Comparison of ENCODE assay signal across 8 cellular contexts in the genomic region with DNA sequence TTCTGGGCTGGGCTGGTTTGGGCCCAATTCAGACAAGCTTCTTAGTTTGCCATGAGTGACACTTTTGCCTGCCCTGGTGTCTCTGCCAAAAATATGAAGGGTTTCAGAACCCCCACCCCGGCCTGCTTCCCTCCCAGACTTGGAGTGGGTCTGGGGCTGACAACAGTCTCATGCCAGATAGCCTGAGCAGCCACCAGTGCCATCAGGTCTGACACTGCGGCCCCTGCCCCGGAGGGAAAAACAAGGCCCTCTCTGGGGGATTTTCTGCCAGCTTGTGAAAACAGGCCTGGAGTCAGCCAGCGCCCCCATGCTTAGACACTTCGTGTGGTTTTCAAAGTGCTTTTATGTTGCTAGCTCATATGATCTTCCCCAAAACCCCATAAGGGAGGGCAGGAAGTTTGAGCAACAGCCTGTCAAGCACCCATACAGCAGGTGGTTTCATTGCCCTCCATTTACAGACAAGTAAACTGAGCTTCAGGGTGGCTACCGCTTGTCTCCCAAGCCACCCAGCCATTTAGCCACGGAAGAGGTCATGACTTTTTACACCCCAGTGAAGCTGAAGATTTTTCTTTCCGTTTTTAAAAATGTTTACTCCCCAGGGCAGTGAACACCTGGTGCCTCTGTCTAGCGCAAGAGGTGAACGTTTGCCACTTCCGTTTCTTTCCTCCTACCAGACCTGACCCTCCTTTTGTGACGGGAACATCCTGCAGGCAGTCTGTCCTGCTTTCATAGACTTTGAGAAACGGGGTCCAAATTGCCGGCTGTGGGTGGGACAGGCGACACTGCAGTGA.
A peak's percentile ranks its signal among the peaks of the same experiment; 100 is the strongest.
DNase-seq lines count a peak whose midpoint lies in the region; ATAC-seq lines count a peak whose summit lies in the region.

No MANE protein-coding gene starts in this region.

- intact Hi-C loops in aorta (cut with DNase I): no loop called here

- ATAC-seq in GM18511 (IDR thresholded peaks at IDR 0.05; ENCODE audit: unreplicated experiment): peak; percentile 60
- peak; percentile 44 for ATAC-seq in HG02610 (IDR thresholded peaks at IDR 0.05; ENCODE audit: unreplicated experiment)
- peak; percentile 62 for ATAC-seq in stimulated activated naive CD8-positive, alpha-beta T cell treated with anti-CD3 and anti-CD28 coated beads, Interleukin-15, amount 100 ng/mL, for 72 hours
- ATAC-seq in aorta (ENCODE audit: low FRiP score): no peak

- no peaks in the 10 kb centered on the region for H3K27me3 ChIP-seq in layer of hippocampus (ENCODE audit: control insufficient read depth, insufficient read depth, low read length)
- H3K27me3 ChIP-seq in aorta (ENCODE audit: control insufficient read depth in 1 of 2, insufficient read depth in 2 of 2, low read length in 1 of 2): no peaks in the 10 kb centered on the region

- no peaks in the 10 kb centered on the region for H3K9me3 ChIP-seq in aorta (ENCODE audit: control insufficient read depth, low read length)

- no peaks in the 10 kb centered on the region for H3K27me3 Mint-ChIP-seq in stimulated activated naive CD8-positive, alpha-beta T cell treated with anti-CD3 and anti-CD28 coated beads, Interleukin-15, amount 100 ng/mL, for 72 hours

- no peaks in the 10 kb centered on the region for H3K36me3 ChIP-seq in aorta (ENCODE audit: control insufficient read depth in 1 of 2, insufficient read depth in 2 of 2, low read length in 1 of 2)

- no peak overlapping the region for H3K4me3 ChIP-seq in aorta (ENCODE audit: low read length in 2 of 2)

- peaks cover 0 to 1% of the 10 kb centered on the region in 2 donors for H3K4me1 ChIP-seq in aorta (ENCODE audit: control insufficient read depth in 1 of 2, insufficient read depth in 2 of 2, low read length in 2 of 2)

- peaks cover 100% of the 10 kb centered on the region for H3K4me1 Mint-ChIP-seq in stimulated activated naive CD8-positive, alpha-beta T cell treated with anti-CD3 and anti-CD28 coated beads, Interleukin-15, amount 100 ng/mL, for 72 hours

- peak overlapping the region; percentile 78 to 85 for H3K4me3 Mint-ChIP-seq in stimulated activated naive CD8-positive, alpha-beta T cell treated with anti-CD3 and anti-CD28 coated beads, Interleukin-15, amount 100 ng/mL, for 72 hours

- no peaks in the 10 kb centered on the region for H3K9me3 Mint-ChIP-seq in stimulated activated naive CD8-positive, alpha-beta T cell treated with anti-CD3 and anti-CD28 coated beads, Interleukin-15, amount 100 ng/mL, for 72 hours

- DNase-seq in NCI-H187 treated with DMSO at 0.1 percent for 48 hours (lab: John Stamatoyannopoulos, UW): peak; percentile 41
- DNase-seq in activated CD8-positive, alpha-beta memory T cell treated with anti-CD3 and anti-CD28 coated beads for 24 hours: peak; percentile 91
- peak in 1 of 2 donors; percentile 78 for DNase-seq in stimulated activated naive CD8-positive, alpha-beta T cell treated with anti-CD3 and anti-CD28 coated beads, Interleukin-15, amount 100 ng/mL, for 72 hours
- no peak for DNase-seq in aorta
- no peak for DNase-seq in NCI-H146 (lab: John Stamatoyannopoulos, UW)

- 84 to 87% methylated on average over 15 of the region's 15 CpGs for WGBS in aorta, 2 donors

- peak overlapping the region; percentile 96 to 97 for H3K27ac Mint-ChIP-seq in stimulated activated naive CD8-positive, alpha-beta T cell treated with anti-CD3 and anti-CD28 coated beads, Interleukin-15, amount 100 ng/mL, for 72 hours

- H3K27ac ChIP-seq in layer of hippocampus (ENCODE audit: low read depth, low read length) (peak overlapping the region; percentile 8), aorta (ENCODE audit: low read depth in 1 of 2, low read length in 2 of 2) (no peak overlapping the region)

Comparison
In these comparisons a context has a peak if more than half of its experiments do, and no peak if none do; other contexts are left out.
1. DNase-seq: peak in NCI-H187 treated with DMSO at 0.1 percent for 48 hours (single experiment) and activated CD8-positive, alpha-beta memory T cell treated with anti-CD3 and anti-CD28 coated beads for 24 hours (single experiment); none in aorta (0 of 2) and NCI-H146 (single experiment).